ENCODE assay signal across 25 cellular contexts in the genomic region with DNA sequence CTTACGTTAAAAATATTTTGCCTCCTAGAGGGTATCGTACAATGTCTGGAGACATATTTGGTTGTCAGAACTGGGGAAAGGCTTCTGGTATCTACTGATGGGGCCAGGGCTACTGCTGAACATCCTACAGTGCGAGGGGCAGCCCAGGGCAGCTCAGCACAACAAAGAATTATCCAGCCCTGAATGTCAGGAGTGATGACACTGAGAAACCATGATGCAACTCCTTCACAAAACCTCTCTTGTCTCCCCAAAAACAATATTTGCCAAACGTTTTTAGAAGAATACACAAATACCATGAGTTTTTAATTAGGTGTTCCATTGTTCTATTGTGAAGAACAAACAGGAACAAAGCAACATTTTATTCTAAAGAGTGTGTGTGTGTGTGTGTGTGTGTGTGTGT. TPM values are rescaled to one million over a fixed set of nuclear protein-coding genes. Genes with fewer than 3 reads are reported as not detected.
DNase-seq lines count a peak whose midpoint lies in the region; ATAC-seq and FAIRE-seq lines count a peak whose summit lies in the region.
"Had no signal": no experiment of that assay in that cellular context is flagged by ENCODE, and none has a peak within 500 bp of the region (broad histone marks: within the 10 kb centered on the region; RNA-seq: fewer than 3 reads in every experiment).

No MANE protein-coding gene starts in this region.

- peaks cover 11% of the 10 kb centered on the region for H3K36me3 Mint-ChIP-seq in activated CD4-positive, alpha-beta T cell treated with anti-CD3 and anti-CD28 coated beads, Interleukin-2, amount 10 ng/mL, durations not matched to agents 24 days and 14 days (ENCODE audit: low read depth)
- H3K36me3 Mint-ChIP-seq in activated T-helper 2 cell treated with anti-CD3 and anti-CD28 coated beads, Interferon-gamma antibody, Interleukin-2, Interleukin-4, amounts not matched to agents 10 μg/mL and 5 μg/mL and 100 μg/mL, durations not matched to agents 14 hours and 24 hours and 36 hours (ENCODE audit: low read depth), result peaks cover 26% of the 10 kb centered on the region
- no peaks in the 10 kb centered on the region for H3K36me3 Mint-ChIP-seq in stimulated activated memory B cell treated with anti-CD40 and anti-IgM and Interleukin-4, amounts not matched to agents 10 μg/mL and 1 μg/mL and 100 μg/mL, for 72 hours
- H3K36me3 Mint-ChIP-seq: CD8-positive, alpha-beta T cell had no signal

- no peaks in the 10 kb centered on the region for H3K9me3 ChIP-seq in aorta (ENCODE audit: control insufficient read depth, low read length)
- H3K9me3 ChIP-seq: A549, Caco-2, SJCRH30 had no signal

- H3K4me3 ChIP-seq in aorta (ENCODE audit: low read length in 2 of 2), result no peak overlapping the region
- H3K4me3 ChIP-seq: A549, GM23248, PC-9, SJCRH30 had no signal

- peak overlapping the region; percentile 98 for H3K27ac Mint-ChIP-seq in activated CD4-positive, alpha-beta T cell treated with anti-CD3 and anti-CD28 coated beads, Interleukin-2, amount 10 ng/mL, durations not matched to agents 24 days and 14 days
- H3K27ac Mint-ChIP-seq in activated T-helper 2 cell treated with anti-CD3 and anti-CD28 coated beads, Interferon-gamma antibody, Interleukin-2, Interleukin-4, amounts not matched to agents 10 μg/mL and 5 μg/mL and 100 μg/mL, durations not matched to agents 14 hours and 24 hours and 36 hours, result peak overlapping the region; percentile 98
- H3K27ac Mint-ChIP-seq in stimulated activated memory B cell treated with anti-CD40 and anti-IgM and Interleukin-4, amounts not matched to agents 10 μg/mL and 1 μg/mL and 100 μg/mL, for 72 hours, result peak overlapping the region; percentile 88
- H3K27ac Mint-ChIP-seq: CD8-positive, alpha-beta T cell had no signal

- no peaks in the 10 kb centered on the region for H3K27me3 Mint-ChIP-seq in activated CD4-positive, alpha-beta T cell treated with anti-CD3 and anti-CD28 coated beads, Interleukin-2, amount 10 ng/mL, durations not matched to agents 24 days and 14 days
- no peaks in the 10 kb centered on the region for H3K27me3 Mint-ChIP-seq in activated T-helper 2 cell treated with anti-CD3 and anti-CD28 coated beads, Interferon-gamma antibody, Interleukin-2, Interleukin-4, amounts not matched to agents 10 μg/mL and 5 μg/mL and 100 μg/mL, durations not matched to agents 14 hours and 24 hours and 36 hours (ENCODE audit: low read depth)
- H3K27me3 Mint-ChIP-seq in stimulated activated memory B cell treated with anti-CD40 and anti-IgM and Interleukin-4, amounts not matched to agents 10 μg/mL and 1 μg/mL and 100 μg/mL, for 72 hours, result no peaks in the 10 kb centered on the region

- H3K4me1 Mint-ChIP-seq in activated CD4-positive, alpha-beta T cell treated with anti-CD3 and anti-CD28 coated beads, Interleukin-2, amount 10 ng/mL, durations not matched to agents 24 days and 14 days, result peaks cover 56% of the 10 kb centered on the region
- peaks cover 75% of the 10 kb centered on the region for H3K4me1 Mint-ChIP-seq in activated T-helper 2 cell treated with anti-CD3 and anti-CD28 coated beads, Interferon-gamma antibody, Interleukin-2, Interleukin-4, amounts not matched to agents 10 μg/mL and 5 μg/mL and 100 μg/mL, durations not matched to agents 14 hours and 24 hours and 36 hours (ENCODE audit: low read depth)
- peaks cover 77% of the 10 kb centered on the region for H3K4me1 Mint-ChIP-seq in stimulated activated memory B cell treated with anti-CD40 and anti-IgM and Interleukin-4, amounts not matched to agents 10 μg/mL and 1 μg/mL and 100 μg/mL, for 72 hours

- no peak overlapping the region for H3K4me3 Mint-ChIP-seq in activated CD4-positive, alpha-beta T cell treated with anti-CD3 and anti-CD28 coated beads, Interleukin-2, amount 10 ng/mL, durations not matched to agents 24 days and 14 days
- H3K4me3 Mint-ChIP-seq in activated T-helper 2 cell treated with anti-CD3 and anti-CD28 coated beads, Interferon-gamma antibody, Interleukin-2, Interleukin-4, amounts not matched to agents 10 μg/mL and 5 μg/mL and 100 μg/mL, durations not matched to agents 14 hours and 24 hours and 36 hours (ENCODE audit: low read depth), result no peak overlapping the region
- H3K4me3 Mint-ChIP-seq in stimulated activated memory B cell treated with anti-CD40 and anti-IgM and Interleukin-4, amounts not matched to agents 10 μg/mL and 1 μg/mL and 100 μg/mL, for 72 hours, result no peak overlapping the region
- H3K4me3 Mint-ChIP-seq: CD8-positive, alpha-beta T cell had no signal

- H3K36me3 ChIP-seq in aorta (ENCODE audit: control insufficient read depth in 1 of 2, insufficient read depth in 2 of 2, low read length in 1 of 2), result no peaks in the 10 kb centered on the region
- H3K36me3 ChIP-seq: SJCRH30 had no signal

- ATAC-seq in stimulated activated memory B cell treated with anti-CD40 and anti-IgM and Interleukin-4, amounts not matched to agents 10 μg/mL and 1 μg/mL and 100 μg/mL, for 72 hours, result peak; percentile 38
- no peak for ATAC-seq in aorta (ENCODE audit: low FRiP score)
- ATAC-seq: A549; CD8-positive, alpha-beta T cell; Right ventricle myocardium inferior had no signal

- no peak for DNase-seq in activated CD4-positive, alpha-beta T cell treated with anti-CD3 and anti-CD28 coated beads, Interleukin-2, amount 10 ng/mL, durations not matched to agents 24 days and 14 days
- no peak for DNase-seq in activated CD4-positive, alpha-beta T cell treated with anti-CD3 and anti-CD28 coated beads for 4 hours
- DNase-seq in GM18507 (ENCODE audit: extremely low spot score, insufficient read length, low read depth) (no peak), aorta (no peak), putamen (ENCODE audit: low spot score) (no peak)
- no peak for DNase-seq in activated T-helper 2 cell treated with anti-CD3 and anti-CD28 coated beads, Interferon-gamma antibody, Interleukin-2, Interleukin-4, amounts not matched to agents 10 μg/mL and 5 μg/mL and 100 μg/mL, durations not matched to agents 14 hours and 24 hours and 36 hours (ENCODE audit: low spot score)
- DNase-seq: AML-193; C1 segment of cervical spinal cord; Caco-2; CD8-positive, alpha-beta T cell; DND-41; GM23248; H7; NCI-H1092; NCI-H1417 treated with DMSO at 0.1 percent for 48 hours; NCI-H187 treated with DMSO at 0.1 percent for 48 hours; NCI-H82; PC-9; SJCRH30 had no signal

- peak; percentile 35 for FAIRE-seq in GM18507 (lab: Jason Lieb, UNC)
- FAIRE-seq: A549 had no signal

- no peak overlapping the region for H3K27ac ChIP-seq in aorta (ENCODE audit: low read depth in 1 of 2, low read length in 2 of 2)
- H3K27ac ChIP-seq: A549, GM23248, PC-9, SJCRH30 had no signal

- H3K9me3 Mint-ChIP-seq in activated CD4-positive, alpha-beta T cell treated with anti-CD3 and anti-CD28 coated beads, Interleukin-2, amount 10 ng/mL, durations not matched to agents 24 days and 14 days, result peaks cover 17% of the 10 kb centered on the region
- H3K9me3 Mint-ChIP-seq in activated T-helper 2 cell treated with anti-CD3 and anti-CD28 coated beads, Interferon-gamma antibody, Interleukin-2, Interleukin-4, amounts not matched to agents 10 μg/mL and 5 μg/mL and 100 μg/mL, durations not matched to agents 14 hours and 24 hours and 36 hours, result peaks cover 10% of the 10 kb centered on the region
- peaks cover 5% of the 10 kb centered on the region for H3K9me3 Mint-ChIP-seq in stimulated activated memory B cell treated with anti-CD40 and anti-IgM and Interleukin-4, amounts not matched to agents 10 μg/mL and 1 μg/mL and 100 μg/mL, for 72 hours
- H3K9me3 Mint-ChIP-seq: CD8-positive, alpha-beta T cell had no signal

- peaks cover 0 to 2% of the 10 kb centered on the region in 2 donors for H3K27me3 ChIP-seq in aorta (ENCODE audit: control insufficient read depth in 1 of 2, insufficient read depth in 2 of 2, low read length in 1 of 2)
- H3K27me3 ChIP-seq: SJCRH30 had no signal

- 67 to 82% methylated on average over 4 of the region's 4 CpGs for WGBS in aorta, 2 donors

- no peaks in the 10 kb centered on the region for H3K4me1 ChIP-seq in aorta (ENCODE audit: control insufficient read depth in 1 of 2, insufficient read depth in 2 of 2, low read length in 2 of 2)
- H3K4me1 ChIP-seq: A549, Caco-2, SJCRH30 had no signal

- intact Hi-C loops in activated CD4-positive, alpha-beta T cell treated with anti-CD3 and anti-CD28 coated beads, Interleukin-2, amount 10 ng/mL, durations not matched to agents 24 days and 14 days (cut with micrococcal nuclease), result no loop called here
- intact Hi-C loops in activated T-helper 2 cell treated with anti-CD3 and anti-CD28 coated beads, Interferon-gamma antibody, Interleukin-2, Interleukin-4, amounts not matched to agents 10 μg/mL and 5 μg/mL and 100 μg/mL, durations not matched to agents 14 hours and 24 hours and 36 hours (cut with micrococcal nuclease), result no loop called here
- intact Hi-C loops in aorta (cut with DNase I), result no loop called here

RNA-seq across cellular contexts. Expression of gene CLNK, which starts 43.4 kb away (rescaled TPM):
- total RNA-seq in activated CD4-positive, alpha-beta T cell treated with anti-CD3 and anti-CD28 coated beads, Interleukin-2, amount 10 ng/mL, durations not matched to agents 24 days and 14 days, result 0.79 and 0.80 TPM in 2 replicates
- total RNA-seq in activated T-helper 2 cell treated with anti-CD3 and anti-CD28 coated beads, Interferon-gamma antibody, Interleukin-2, Interleukin-4, amounts not matched to agents 10 μg/mL and 5 μg/mL and 100 μg/mL, durations not matched to agents 14 hours and 24 hours and 36 hours, result 0.89 and 1.3 TPM in 2 replicates
- under 1 TPM; 0.26 to 0.30 TPM for total RNA-seq in aorta
- not detected for polyA plus RNA-seq in aorta
- total RNA-seq: Caco-2; CD8-positive, alpha-beta T cell; GM23248; H7; HT-29; NCI-H460; PC-9; Right ventricle myocardium inferior; RPMI7951; SJCRH30 had no signal
- polyA plus RNA-seq: A549, GM23248 had no signal
